ENCODE assay signal across 8 cellular contexts in the genomic region with DNA sequence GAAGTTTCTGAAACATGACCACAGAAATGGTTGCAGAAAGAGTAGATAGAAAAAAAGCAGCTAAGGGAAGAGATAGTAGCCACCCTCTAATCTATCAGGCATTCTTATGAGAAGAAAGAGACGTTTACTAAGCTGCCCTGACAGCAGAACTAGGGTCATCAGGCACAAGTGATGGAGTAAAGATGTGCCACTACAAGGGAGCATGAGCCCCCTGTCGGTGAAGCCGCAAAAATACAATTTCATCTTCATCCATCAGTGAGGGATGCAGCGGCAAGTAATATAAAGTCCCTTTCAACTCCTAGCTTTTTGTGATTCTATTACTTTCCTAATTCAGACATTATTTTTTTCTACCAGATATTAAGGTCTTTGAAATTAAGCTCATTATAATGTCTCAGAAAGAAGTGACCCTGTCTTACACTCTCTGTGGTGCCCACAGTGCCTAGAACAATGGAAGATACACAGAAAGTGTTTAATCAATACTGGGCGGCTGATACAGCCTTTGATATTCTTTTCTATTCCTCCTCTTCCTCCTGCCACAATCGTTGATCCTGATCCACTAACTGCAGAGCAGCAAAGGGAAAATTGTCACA.
DNase-seq lines count a peak whose midpoint lies in the region; ATAC-seq and TF ChIP-seq lines count a peak whose summit lies in the region.

No MANE protein-coding gene starts in this region.

- no TSS peak for BruUV-seq in mammary epithelial cell (replicated peaks; lab: Mats Ljungman, UMichigan)

- H3K79me2 ChIP-seq in KMS-11 (ENCODE audit: insufficient read depth, low read depth) (no peaks in the 10 kb centered on the region), mammary epithelial cell (ENCODE audit: insufficient read depth, low read length) (no peaks in the 10 kb centered on the region)

- H3K36me3 ChIP-seq in KMS-11 (ENCODE audit: insufficient read depth) = no peaks in the 10 kb centered on the region
- no peaks in the 10 kb centered on the region for H3K36me3 ChIP-seq in mammary epithelial cell (ENCODE audit: insufficient read depth, low read length)

- CTCF ChIA-PET in mammary epithelial cell (lab: Charles Lee; ENCODE audit: low non-redundant PET) = no interaction called here

- H3K27ac ChIP-seq in KMS-11 (no peak overlapping the region), mammary epithelial cell (ENCODE audit: insufficient read depth, low read depth, low read length) (no peak overlapping the region)

- H2AFZ ChIP-seq in KMS-11 (ENCODE audit: low read depth) (no peak overlapping the region), mammary epithelial cell (ENCODE audit: low read depth, low read length) (no peak overlapping the region)

- H3K9me3 Mint-ChIP-seq in progenitor cell of endocrine pancreas (ENCODE audit: low read depth) = no peaks in the 10 kb centered on the region

- TF ChIP-seq CTCF in KMS-11 (conservative IDR thresholded peaks at IDR 0.05; ENCODE audit: low read depth, low read length) (peak; percentile 42), mammary epithelial cell (conservative IDR thresholded peaks at IDR 0.05 in 1 of 2, IDR thresholded peaks at IDR 0.05 in 1 of 2; ENCODE audit: extremely low read depth in 1 of 2, insufficient read depth in 1 of 2, low read depth in 1 of 2, low read length in 2 of 2) (peak; percentile 74 to 81), progenitor cell of endocrine pancreas (IDR thresholded peaks at IDR 0.05; ENCODE audit: unreplicated experiment) (peak; percentile 78)

- no peaks in the 10 kb centered on the region for H3K9me3 ChIP-seq in mammary epithelial cell (replicated peaks; ENCODE audit: insufficient read depth, low read length)

- in situ Hi-C loops in mammary epithelial cell (cut with MboI; ENCODE audit: low sequenced_read_pairs in 2 of 2) = no loop called here

- intact Hi-C loops in mammary epithelial cell (cut with micrococcal nuclease) = loop anchor here (1.0 to 5.0 kb wide), 3 partner anchors 128 to 688 kb away; no protein-coding TSS in a partner anchor

- H3K4me1 ChIP-seq in KMS-11 (ENCODE audit: low read depth, poor library complexity, severe bottlenecking) (no peaks in the 10 kb centered on the region), mammary epithelial cell (ENCODE audit: insufficient read depth, low read length) (peaks cover 17% of the 10 kb centered on the region)

- H3K27ac Mint-ChIP-seq in progenitor cell of endocrine pancreas = no peak overlapping the region

- no peak overlapping the region for H3K4me3 Mint-ChIP-seq in progenitor cell of endocrine pancreas (ENCODE audit: low read depth)

- no peak for ATAC-seq in HG02981 (IDR thresholded peaks at IDR 0.05; ENCODE audit: unreplicated experiment)
- no peak for ATAC-seq in GM21717 (IDR thresholded peaks at IDR 0.05; ENCODE audit: unreplicated experiment)

- no peaks in the 10 kb centered on the region for H4K20me1 ChIP-seq in KMS-11 (ENCODE audit: insufficient read depth)
- no peaks in the 10 kb centered on the region for H4K20me1 ChIP-seq in mammary epithelial cell (ENCODE audit: insufficient read depth, low read length)

- no peak overlapping the region for H3K4me2 ChIP-seq in KMS-11
- H3K4me2 ChIP-seq in mammary epithelial cell (ENCODE audit: insufficient read depth, low read depth, low read length) = no peak overlapping the region

- H3K27me3 ChIP-seq in KMS-11 (ENCODE audit: insufficient read depth, low read depth) (no peaks in the 10 kb centered on the region), mammary epithelial cell (ENCODE audit: insufficient read depth, low read length) (no peaks in the 10 kb centered on the region)

- no peak overlapping the region for H3K4me3 ChIP-seq in KMS-11 (IDR thresholded peaks at IDR 0.05; ENCODE audit: insufficient read depth, low read depth, low read length)
- H3K4me3 ChIP-seq in mammary epithelial cell (replicated peaks in 1 of 3; ENCODE audit: insufficient read depth in 1 of 3, low read depth in 2 of 3, low read length in 3 of 3) = no peak overlapping the region

- H3K27me3 Mint-ChIP-seq in progenitor cell of endocrine pancreas = peaks cover 17% of the 10 kb centered on the region

- H3K36me3 Mint-ChIP-seq in progenitor cell of endocrine pancreas (ENCODE audit: insufficient read depth) = no peaks in the 10 kb centered on the region

- dilution Hi-C loops in mammary epithelial cell (cut with HindIII; ENCODE audit: low sequenced_read_pairs) = no loop called here

- 44% methylated on average over 6 of the region's 6 CpGs for WGBS in mammary epithelial cell (ENCODE audit: low coverage, missing lambda C conversion rate)

- DNase-seq in NCI-H82 (lab: John Stamatoyannopoulos, UW) = peak; percentile 58
- DNase-seq in NCI-H82 treated with DMSO at 0.1 percent for 48 hours (lab: John Stamatoyannopoulos, UW; ENCODE audit: unreplicated experiment) = no peak
- peak; percentile 17 for DNase-seq in mammary epithelial cell
- DNase-seq in progenitor cell of endocrine pancreas (ENCODE audit: low spot score, unreplicated experiment) = no peak
- DNase-seq in central memory CD4-positive, alpha-beta T cell = no peak

- H3K9ac ChIP-seq in KMS-11 = no peak overlapping the region
- H3K9ac ChIP-seq in mammary epithelial cell (ENCODE audit: insufficient read depth, low read length) = no peak overlapping the region

- no peaks in the 10 kb centered on the region for H3K4me1 Mint-ChIP-seq in progenitor cell of endocrine pancreas (ENCODE audit: low read depth)

Comparison
In these comparisons a context has a peak if more than half of its experiments do, and no peak if none do; other contexts are left out.
1. DNase-seq: peak in NCI-H82 (single experiment) and mammary epithelial cell (single experiment); none in NCI-H82 treated with DMSO at 0.1 percent for 48 hours (single experiment), progenitor cell of endocrine pancreas (single experiment) and central memory CD4-positive, alpha-beta T cell (single experiment).
2. Peak in every context shown above with its lines, with median percentiles within 50 percentile points of each other: CTCF ChIP-seq.